1 cellular context compared by ENCODE assay signal in genomic region chr9:95032580-95033298, GRCh38.
A peak's percentile ranks its signal among the peaks of the same experiment; 100 is the strongest.
TF ChIP-seq lines count a peak whose summit lies in the region.

No MANE protein-coding gene starts in this region.

TF ChIP-seq in K562, 482 proteins besides CTCF, POLR2A, EP300 and RAD21 (continued from another document):
- TF ChIP-seq ARID3A (IDR thresholded peaks at IDR 0.05; ENCODE audit: borderline replicate concordance, low read depth, low read length) (no peak), NRF1 (conservative IDR thresholded peaks at IDR 0.05 in 1 of 2, IDR thresholded peaks at IDR 0.05 in 1 of 2) (peak in 1 of 2 experiments; percentile 5; a peak in 1 of 4 replicates), KDM4B (IDR thresholded peaks at IDR 0.05; ENCODE audit: borderline replicate concordance in 2 of 2, low read depth in 1 of 2) (no peak), CAMTA2 (CRISPR knock-in tag; conservative IDR thresholded peaks at IDR 0.05) (no peak), ZNF347 (CRISPR knock-in tag; IDR thresholded peaks at IDR 0.05; ENCODE audit: low read depth) (no peak), ELK1 (CRISPR knock-in tag; IDR thresholded peaks at IDR 0.05) (no peak), ZKSCAN8 (CRISPR knock-in tag; IDR thresholded peaks at IDR 0.05) (no peak), ZNF436 (CRISPR knock-in tag; IDR thresholded peaks at IDR 0.05) (no peak), KLF1 (tag; IDR thresholded peaks at IDR 0.05) (no peak), ETV6 (IDR thresholded peaks at IDR 0.05; ENCODE audit: borderline replicate concordance in 1 of 2, low read depth in 2 of 2, low read length in 1 of 2) (no peak), ETV6 (CRISPR knock-in tag; IDR thresholded peaks at IDR 0.05; ENCODE audit: borderline replicate concordance) (no peak), GATAD2A (IDR thresholded peaks at IDR 0.05) (no peak), RBBP5 (IDR thresholded peaks at IDR 0.05; ENCODE audit: borderline replicate concordance, insufficient read depth, low read length, poor library complexity, severe bottlenecking) (peak; percentile 31), ZNF217 (CRISPR knock-in tag; IDR thresholded peaks at IDR 0.05) (no peak), RNF2 (IDR thresholded peaks at IDR 0.05) (no peak), RBM22 (IDR thresholded peaks at IDR 0.05; ENCODE audit: low read depth, low read length, poor library complexity, severe bottlenecking) (no peak)
TF ChIP-seq in K562: peak in this region for 4.
